Comparison of ENCODE assay signal across 9 cellular contexts in genomic region chr3:32818431-32819085, GRCh38. TPM values are rescaled to one million over a fixed set of nuclear protein-coding genes. Genes with fewer than 3 reads are reported as not detected.
DNase-seq lines count a peak whose midpoint lies in the region; ATAC-seq and TF ChIP-seq lines count a peak whose summit lies in the region.
"Had no signal": no experiment of that assay in that cellular context is flagged by ENCODE, and none has a peak within 500 bp of the region (broad histone marks: within the 10 kb centered on the region; RNA-seq: fewer than 3 reads in every experiment).

No MANE protein-coding gene starts in this region.

- H3K27me3 ChIP-seq in CD4-positive, alpha-beta memory T cell (ENCODE audit: insufficient read depth, low read length), result no peaks in the 10 kb centered on the region

- H3K27me3 Mint-ChIP-seq in CD4-positive, alpha-beta memory T cell, result peaks cover 34 to 35% of the 10 kb centered on the region in 2 donors
- H3K27me3 Mint-ChIP-seq in nephron progenitor cell (ENCODE audit: low read depth, poor library complexity), result peaks cover 7% of the 10 kb centered on the region

- peaks cover 5% of the 10 kb centered on the region for H3K4me1 ChIP-seq in CD4-positive, alpha-beta memory T cell (ENCODE audit: insufficient read depth, low read length)

- intact Hi-C loops in CD4-positive, alpha-beta memory T cell (cut with micrococcal nuclease), result no loop called here

- H3K9me3 ChIP-seq in CD4-positive, alpha-beta memory T cell (ENCODE audit: control insufficient read depth in 1 of 2, low read length in 2 of 2), result no peaks in the 10 kb centered on the region

- POLR2A ChIA-PET in CD4-positive, alpha-beta memory T cell (lab: Charles Lee; ENCODE audit: partially characterized antibody), result no interaction called here

- no peaks in the 10 kb centered on the region for H3K36me3 Mint-ChIP-seq in CD4-positive, alpha-beta memory T cell
- H3K36me3 Mint-ChIP-seq in nephron progenitor cell (ENCODE audit: low read depth), result peaks cover 13% of the 10 kb centered on the region

- peaks cover 6 to 30% (median 22%) of the 10 kb centered on the region in 4 donors for H3K4me1 Mint-ChIP-seq in CD4-positive, alpha-beta memory T cell
- H3K4me1 Mint-ChIP-seq in nephron progenitor cell, result peaks cover 71% of the 10 kb centered on the region

- no peak overlapping the region for H3K27ac Mint-ChIP-seq in CD4-positive, alpha-beta memory T cell
- H3K27ac Mint-ChIP-seq in nephron progenitor cell, result peak overlapping the region; percentile 99

- peak; percentile 4 for ATAC-seq in HG03175 (IDR thresholded peaks at IDR 0.05; ENCODE audit: unreplicated experiment)
- no peak for ATAC-seq in GM18517 (IDR thresholded peaks at IDR 0.05; ENCODE audit: unreplicated experiment)
- no peak for ATAC-seq in GM21515 (IDR thresholded peaks at IDR 0.05; ENCODE audit: unreplicated experiment)

- H3K36me3 ChIP-seq in CD4-positive, alpha-beta memory T cell (ENCODE audit: insufficient read depth, low read length), result no peaks in the 10 kb centered on the region

- DNase-seq in CD4-positive, alpha-beta memory T cell, result no peak
- DNase-seq in coronary artery (ENCODE audit: low spot score) (no peak), nephron progenitor cell (peak; percentile 40), MV-4-11 (lab: John Stamatoyannopoulos, UW) (no peak), D341Med (ENCODE audit: low spot score) (no peak)

- no peak overlapping the region for H3K27ac ChIP-seq in CD4-positive, alpha-beta memory T cell (ENCODE audit: low read depth, low read length)
- no peak overlapping the region for H3K27ac ChIP-seq in coronary artery

- CTCF ChIA-PET in CD4-positive, alpha-beta memory T cell (lab: Charles Lee; ENCODE audit: partially characterized antibody), result no interaction called here

- TF ChIP-seq CTCF in coronary artery (IDR thresholded peaks at IDR 0.05) (no peak), nephron progenitor cell (IDR thresholded peaks at IDR 0.05) (no peak)

- H3K9me3 Mint-ChIP-seq in CD4-positive, alpha-beta memory T cell, result peaks cover 0 to 3% (median 0%) of the 10 kb centered on the region in 8 donors
- no peaks in the 10 kb centered on the region for H3K9me3 Mint-ChIP-seq in nephron progenitor cell

- no peak overlapping the region for H3K4me3 ChIP-seq in CD4-positive, alpha-beta memory T cell (ENCODE audit: low read length in 2 of 2)
- H3K4me3 ChIP-seq in coronary artery, result peak overlapping the region; percentile 64

- peak overlapping the region in 7 of 8 donors; percentile 54 to 75 (median 68) for H3K4me3 Mint-ChIP-seq in CD4-positive, alpha-beta memory T cell
- peak overlapping the region; percentile 97 for H3K4me3 Mint-ChIP-seq in nephron progenitor cell

RNA-seq across cellular contexts. Expression of gene TRIM71, which starts 0.8 kb away (rescaled TPM):
- total RNA-seq in CD4-positive, alpha-beta memory T cell, result not detected
- not detected for polyA plus RNA-seq in CD4-positive, alpha-beta memory T cell
- total RNA-seq: RPMI7951 had no signal
